Comparison of ENCODE assay signal across 8 cellular contexts in the genomic region with DNA sequence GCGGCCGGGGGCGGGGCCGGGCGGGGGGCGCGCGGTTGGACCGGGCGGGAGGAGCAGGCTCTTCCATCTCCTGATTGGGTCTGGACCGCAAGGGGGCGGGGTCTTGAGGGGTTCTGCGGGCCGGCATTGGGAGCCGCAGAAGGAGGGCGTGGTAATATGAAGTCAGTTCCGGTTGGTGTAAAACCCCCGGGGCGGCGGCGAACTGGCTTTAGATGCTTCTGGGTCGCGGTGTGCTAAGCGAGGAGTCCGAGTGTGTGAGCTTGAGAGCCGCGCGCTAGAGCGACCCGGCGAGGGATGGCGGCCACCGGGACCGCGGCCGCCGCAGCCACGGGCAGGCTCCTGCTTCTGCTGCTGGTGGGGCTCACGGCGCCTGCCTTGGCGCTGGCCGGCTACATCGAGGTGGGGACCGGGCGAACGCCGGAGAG.
A peak's percentile ranks its signal among the peaks of the same experiment; 100 is the strongest.
DNase-seq lines count a peak whose midpoint lies in the region; ATAC-seq lines count a peak whose summit lies in the region.

A gene (plus strand): TSS at position 211 of the 425 bp plus-strand sequence. CDS start 84 bp downstream, at position 295.

- ATAC-seq in GM19043 (IDR thresholded peaks at IDR 0.05; ENCODE audit: low read depth, unreplicated experiment): peak; percentile 95
- peak; percentile 97 for ATAC-seq in HG03354 (IDR thresholded peaks at IDR 0.05; ENCODE audit: poor library complexity, severe bottlenecking, unreplicated experiment)

- DNase-seq in AG20443 (ENCODE audit: low spot score) (peak; percentile 98), NCI-H446 (lab: John Stamatoyannopoulos, UW) (peak; percentile 95 to 98), iris pigment epithelial cell (ENCODE audit: low read depth) (peak; percentile 98)
- peak; percentile 96 for DNase-seq in activated CD4-positive, CD25-positive, alpha-beta regulatory T cell treated with anti-CD3 and anti-CD28 coated beads, Interleukin-2, amount 50 U/mL, for 16 hours (ENCODE audit: low read depth, low spot score)
- peak; percentile 96 for DNase-seq in central memory CD4-positive, alpha-beta T cell
- peak; percentile 92 to 97 for DNase-seq in stimulated activated CD4-positive, alpha-beta T cell treated with anti-CD3 and anti-CD28 coated beads, Interleukin-12 subunit alpha, Interleukin-12 subunit beta, amount 100 ng/mL, for 24 hours (ENCODE audit: low read depth in 2 of 2)

Comparison
In these comparisons a context has a peak if more than half of its experiments do, and no peak if none do; other contexts are left out.
1. Peak in every context shown above with its lines: DNase-seq and ATAC-seq.